9 cellular contexts compared by ENCODE assay signal in genomic region chr2:64699712-64700111, GRCh38. TPM values are rescaled to one million over a fixed set of nuclear protein-coding genes. Genes with fewer than 3 reads are reported as not detected.
DNase-seq lines count a peak whose midpoint lies in the region; ATAC-seq and TF ChIP-seq lines count a peak whose summit lies in the region.
"Had no signal": no experiment of that assay in that cellular context is flagged by ENCODE, and none has a peak within 500 bp of the region (broad histone marks: within the 10 kb centered on the region; RNA-seq: fewer than 3 reads in every experiment).

No MANE protein-coding gene starts in this region.

- no peaks in the 10 kb centered on the region for H3K4me1 ChIP-seq in MM.1S (ENCODE audit: low read length)

- no peaks in the 10 kb centered on the region for H3F3A ChIP-seq in MM.1S (ENCODE audit: insufficient read depth, low read length)

- H4K20me1 ChIP-seq in MM.1S (ENCODE audit: insufficient read depth, low read length): no peaks in the 10 kb centered on the region

- TF ChIP-seq CTCF in MM.1S (IDR thresholded peaks at IDR 0.05; ENCODE audit: low read length): no peak

- H2AFZ ChIP-seq in MM.1S (ENCODE audit: low read length): no peak overlapping the region

- H3K36me3 ChIP-seq in H7 (replicated peaks; ENCODE audit: control insufficient read depth, insufficient read depth, low read length) (no peaks in the 10 kb centered on the region), MM.1S (replicated peaks; ENCODE audit: insufficient read depth, low read length) (no peaks in the 10 kb centered on the region)

- no peaks in the 10 kb centered on the region for H3K9me2 ChIP-seq in MM.1S (replicated peaks; ENCODE audit: insufficient read depth, low read length)

- H3K4me1 Mint-ChIP-seq in activated T-cell treated with anti-CD3 and anti-CD28 coated beads, Interleukin-2, amount 50 U/mL, for 72 hours (ENCODE audit: low read depth): peaks cover 72% of the 10 kb centered on the region

- no peaks in the 10 kb centered on the region for H3K27me3 Mint-ChIP-seq in activated T-cell treated with anti-CD3 and anti-CD28 coated beads, Interleukin-2, amount 50 U/mL, for 72 hours (ENCODE audit: low read depth)

- ATAC-seq in HG02884 (IDR thresholded peaks at IDR 0.05; ENCODE audit: unreplicated experiment): peak; percentile 3
- peak; percentile 24 to 33 for ATAC-seq in activated T-cell treated with anti-CD3 and anti-CD28 coated beads, Interleukin-2, amount 50 U/mL, for 72 hours (replicated peaks in 1 of 2)

- peaks cover 0 to 3% of the 10 kb centered on the region in 2 donors for H3K9me3 Mint-ChIP-seq in activated T-cell treated with anti-CD3 and anti-CD28 coated beads, Interleukin-2, amount 50 U/mL, for 72 hours

- H3K4me3 Mint-ChIP-seq in activated T-cell treated with anti-CD3 and anti-CD28 coated beads, Interleukin-2, amount 50 U/mL, for 72 hours: peak overlapping the region; percentile 66 to 82

- no peak overlapping the region for H3K4me3 ChIP-seq in H7 (ENCODE audit: insufficient read depth, low read depth, low read length)
- no peak overlapping the region for H3K4me3 ChIP-seq in MM.1S (ENCODE audit: low read length)

- H3K27me3 ChIP-seq in H7 (ENCODE audit: control insufficient read depth, insufficient read depth, low read length) (no peaks in the 10 kb centered on the region), MM.1S (replicated peaks; ENCODE audit: insufficient read depth, low read length) (no peaks in the 10 kb centered on the region)

- DNase-seq in activated CD8-positive, alpha-beta memory T cell treated with anti-CD3 and anti-CD28 coated beads, Interleukin-2, amount 50 U/mL, for 48 hours: peak; percentile 59
- no peak for DNase-seq in activated CD8-positive, alpha-beta memory T cell treated with anti-CD3 and anti-CD28 coated beads for 24 hours
- DNase-seq in activated T-cell treated with anti-CD3 and anti-CD28 coated beads, Interleukin-2, amount 50 U/mL, for 72 hours: peak; percentile 34 to 36
- peak; percentile 37 for DNase-seq in stimulated activated CD8-positive, alpha-beta memory T cell treated with anti-CD3 and anti-CD28 coated beads, Interleukin-4, amount 100 ng/mL, for 48 hours
- DNase-seq in T-helper 9 cell (no peak), H7 (no peak), MM.1S (no peak)
- DNase-seq: NCI-H748 treated with DMSO at 0.1 percent for 48 hours had no signal

- no peak overlapping the region for H3K9ac ChIP-seq in MM.1S (ENCODE audit: low read length)

- peaks cover 0 to 4% of the 10 kb centered on the region in 2 donors for H3K36me3 Mint-ChIP-seq in activated T-cell treated with anti-CD3 and anti-CD28 coated beads, Interleukin-2, amount 50 U/mL, for 72 hours (ENCODE audit: insufficient read depth in 2 of 2)

- H3K27ac Mint-ChIP-seq in activated T-cell treated with anti-CD3 and anti-CD28 coated beads, Interleukin-2, amount 50 U/mL, for 72 hours: peak overlapping the region; percentile 80

- H3K9me3 ChIP-seq in MM.1S (replicated peaks; ENCODE audit: insufficient read depth, low read length): no peaks in the 10 kb centered on the region

- H3K4me2 ChIP-seq in MM.1S (ENCODE audit: low read depth, low read length): no peak overlapping the region

- no peak overlapping the region for H3K27ac ChIP-seq in MM.1S (ENCODE audit: low read length)

- H3K79me2 ChIP-seq in MM.1S (ENCODE audit: low read length): no peaks in the 10 kb centered on the region

RNA-seq across cellular contexts. Expression of gene SERTAD2, which starts 46.0 kb away (rescaled TPM):
- total RNA-seq in activated T-cell treated with anti-CD3 and anti-CD28 coated beads, Interleukin-2, amount 50 U/mL, for 72 hours: 10 to 100 TPM; 14.6 to 18.5 TPM
- total RNA-seq in H7 (2014; rRNA removed; shearing (Covaris generic)): 4.0 and 4.4 TPM in 2 replicates

Comparison
In these comparisons a context has a peak if more than half of its experiments do, and no peak if none do; other contexts are left out.
1. DNase-seq: peak in activated CD8-positive, alpha-beta memory T cell treated with anti-CD3 and anti-CD28 coated beads, Interleukin-2, amount 50 U/mL, for 48 hours (single experiment), activated T-cell treated with anti-CD3 and anti-CD28 coated beads, Interleukin-2, amount 50 U/mL, for 72 hours (2 of 2) and stimulated activated CD8-positive, alpha-beta memory T cell treated with anti-CD3 and anti-CD28 coated beads, Interleukin-4, amount 100 ng/mL, for 48 hours (single experiment); none in activated CD8-positive, alpha-beta memory T cell treated with anti-CD3 and anti-CD28 coated beads for 24 hours (single experiment), T-helper 9 cell (single experiment), H7 (single experiment) and MM.1S (single experiment).